Comparison of ENCODE assay signal across 17 cellular contexts in the genomic region with DNA sequence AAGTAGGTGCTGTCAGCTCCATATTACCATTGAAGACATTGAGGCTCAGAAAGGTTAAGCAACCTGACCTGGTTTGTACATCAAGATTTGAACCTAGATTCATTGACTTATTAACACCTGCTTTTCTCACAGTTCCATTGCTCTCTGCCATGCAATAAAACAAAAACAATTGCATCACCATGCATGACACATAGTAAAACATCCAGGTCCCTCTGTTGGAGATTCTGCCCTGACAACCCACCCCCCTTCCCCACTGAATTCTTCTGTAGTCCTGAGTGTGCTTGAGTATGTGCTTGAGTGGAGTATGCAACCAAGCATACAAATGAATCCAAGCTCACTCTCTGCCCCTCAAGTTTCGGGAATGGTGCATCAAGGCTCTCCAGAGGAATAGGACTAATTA.
"Had no signal": no experiment of that assay in that cellular context is flagged by ENCODE, and none has a peak within 500 bp of the region (broad histone marks: within the 10 kb centered on the region; RNA-seq: fewer than 3 reads in every experiment).

No MANE protein-coding gene starts in this region.

- H3K36me3 ChIP-seq: gastrocnemius medialis, heart right ventricle, transverse colon had no signal

- H3K27ac ChIP-seq: gastrocnemius medialis, heart right ventricle, parathyroid adenoma, skin epidermis, transverse colon had no signal

- H3K27me3 ChIP-seq: transverse colon had no signal

- H3K9me3 ChIP-seq: gastrocnemius medialis, heart right ventricle, transverse colon had no signal

- H3K4me1 ChIP-seq: parathyroid adenoma had no signal

- ATAC-seq: activated CD4-positive, CD25-positive, alpha-beta regulatory T cell treated with anti-CD3 and anti-CD28 coated beads, Interleukin-2, amount 50 U/mL, for 24 hours; gastrocnemius medialis; heart right ventricle; left lobe of liver; naive thymus-derived CD8-positive, alpha-beta T cell had no signal

- DNase-seq: activated naive CD8-positive, alpha-beta T cell treated with anti-CD3 and anti-CD28 coated beads, Interleukin-2, amount 10 ng/mL, durations not matched to agents 7 days and 5 days; anterior cingulate cortex; cerebellar nuclear complex; effector memory CD4-positive, alpha-beta T cell; gastrocnemius medialis; heart right ventricle; naive thymus-derived CD8-positive, alpha-beta T cell; stimulated activated CD4-positive, alpha-beta T cell treated with anti-CD3 and anti-CD28 coated beads, Interleukin-15, amount 100 ng/mL, for 24 hours; stimulated activated CD4-positive, alpha-beta T cell treated with anti-CD3 and anti-CD28 coated beads, Interleukin-4, amount 100 ng/mL, for 1 hour; stimulated activated naive CD4-positive, alpha-beta T cell treated with Interleukin-2 at 50 U/mL for 16 hours; substantia nigra; T1000; transverse colon had no signal

- H3K4me3 ChIP-seq: gastrocnemius medialis, heart right ventricle, skin epidermis, transverse colon had no signal
